12 cellular contexts compared by ENCODE assay signal in genomic region chr1:155015527-155016230, GRCh38. TPM values are rescaled to one million over a fixed set of nuclear protein-coding genes. Genes with fewer than 3 reads are reported as not detected.
DNase-seq lines count a peak whose midpoint lies in the region; ATAC-seq and TF ChIP-seq lines count a peak whose summit lies in the region.
"Had no signal": no experiment of that assay in that cellular context is flagged by ENCODE, and none has a peak within 500 bp of the region (broad histone marks: within the 10 kb centered on the region; RNA-seq: fewer than 3 reads in every experiment).

No MANE protein-coding gene starts in this region.

- H3K4me1 Mint-ChIP-seq in activated CD8-positive, alpha-beta T cell treated with anti-CD3 and anti-CD28 coated beads, Interleukin-2, amount 10 ng/mL, durations not matched to agents 7 days and 5 days (ENCODE audit: low read depth), result peaks cover 63% of the 10 kb centered on the region
- H3K4me1 Mint-ChIP-seq in activated CD8-positive, alpha-beta T cell treated with anti-CD3 and anti-CD28 coated beads for 36 hours (ENCODE audit: low read depth), result peaks cover 62% of the 10 kb centered on the region
- H3K4me1 Mint-ChIP-seq in glutamatergic neuron (ENCODE audit: low read depth, unreplicated experiment), result peaks cover 20% of the 10 kb centered on the region
- H3K4me1 Mint-ChIP-seq in stimulated activated naive B cell treated with anti-CD40 and anti-IgM and Interleukin-4, amounts not matched to agents 10 μg/mL and 1 μg/mL and 100 μg/mL, for 72 hours, result peaks cover 54 to 93% of the 10 kb centered on the region in 2 donors

- no peak for DNase-seq in activated CD8-positive, alpha-beta T cell treated with anti-CD3 and anti-CD28 coated beads, Interleukin-2, amount 10 ng/mL, durations not matched to agents 7 days and 5 days
- DNase-seq in activated CD8-positive, alpha-beta T cell treated with anti-CD3 and anti-CD28 coated beads for 36 hours, result no peak
- DNase-seq in SK-N-MC (ENCODE audit: low read depth, low spot score), result no peak
- no peak for DNase-seq in glutamatergic neuron
- DNase-seq in stimulated activated naive B cell treated with anti-CD40 and anti-IgM and Interleukin-4, amounts not matched to agents 10 μg/mL and 1 μg/mL and 100 μg/mL, for 72 hours, result no peak
- DNase-seq in BE2C, result no peak
- DNase-seq in HuH-7.5 (ENCODE audit: low spot score), result no peak
- DNase-seq: mesenchymal stem cell, NCI-H1092, NCI-H748 treated with DMSO at 0.1 percent for 48 hours had no signal

- H3K36me3 ChIP-seq in SK-N-MC (ENCODE audit: insufficient read depth, low read length) (peaks cover 10% of the 10 kb centered on the region; the same call in 1 of the 2 replicates), BE2C (peaks cover 17% of the 10 kb centered on the region)

- peaks cover 4% of the 10 kb centered on the region for H3K27me3 Mint-ChIP-seq in activated CD8-positive, alpha-beta T cell treated with anti-CD3 and anti-CD28 coated beads, Interleukin-2, amount 10 ng/mL, durations not matched to agents 7 days and 5 days (ENCODE audit: low read depth)
- H3K27me3 Mint-ChIP-seq in activated CD8-positive, alpha-beta T cell treated with anti-CD3 and anti-CD28 coated beads for 36 hours, result peaks cover 2% of the 10 kb centered on the region
- H3K27me3 Mint-ChIP-seq in glutamatergic neuron (ENCODE audit: unreplicated experiment), result peaks cover 6% of the 10 kb centered on the region
- H3K27me3 Mint-ChIP-seq in stimulated activated naive B cell treated with anti-CD40 and anti-IgM and Interleukin-4, amounts not matched to agents 10 μg/mL and 1 μg/mL and 100 μg/mL, for 72 hours, result no peaks in the 10 kb centered on the region

- peak overlapping the region; percentile 28 for H3K27ac Mint-ChIP-seq in activated CD8-positive, alpha-beta T cell treated with anti-CD3 and anti-CD28 coated beads, Interleukin-2, amount 10 ng/mL, durations not matched to agents 7 days and 5 days
- no peak overlapping the region for H3K27ac Mint-ChIP-seq in activated CD8-positive, alpha-beta T cell treated with anti-CD3 and anti-CD28 coated beads for 36 hours
- H3K27ac Mint-ChIP-seq in glutamatergic neuron (ENCODE audit: unreplicated experiment), result no peak overlapping the region
- peak overlapping the region; percentile 92 for H3K27ac Mint-ChIP-seq in stimulated activated naive B cell treated with anti-CD40 and anti-IgM and Interleukin-4, amounts not matched to agents 10 μg/mL and 1 μg/mL and 100 μg/mL, for 72 hours

- H3K4me3 ChIP-seq in SK-N-MC (no peak overlapping the region), BE2C (ENCODE audit: low read depth, low read length) (no peak overlapping the region)

- H3K4me3 Mint-ChIP-seq in activated CD8-positive, alpha-beta T cell treated with anti-CD3 and anti-CD28 coated beads, Interleukin-2, amount 10 ng/mL, durations not matched to agents 7 days and 5 days, result no peak overlapping the region
- H3K4me3 Mint-ChIP-seq in activated CD8-positive, alpha-beta T cell treated with anti-CD3 and anti-CD28 coated beads for 36 hours, result no peak overlapping the region
- peak overlapping the region; percentile 42 for H3K4me3 Mint-ChIP-seq in glutamatergic neuron (ENCODE audit: unreplicated experiment)
- H3K4me3 Mint-ChIP-seq in stimulated activated naive B cell treated with anti-CD40 and anti-IgM and Interleukin-4, amounts not matched to agents 10 μg/mL and 1 μg/mL and 100 μg/mL, for 72 hours, result peak overlapping the region in 1 of 2 donors; percentile 5

- H3K27ac ChIP-seq in SK-N-MC, result peak overlapping the region; percentile 21; the same call in 1 of the 2 replicates

- no peak for TF ChIP-seq CTCF in activated CD8-positive, alpha-beta T cell treated with anti-CD3 and anti-CD28 coated beads for 36 hours (IDR thresholded peaks at IDR 0.05)
- TF ChIP-seq CTCF in glutamatergic neuron (IDR thresholded peaks at IDR 0.05; ENCODE audit: partially characterized antibody, unreplicated experiment) (no peak), BE2C (IDR thresholded peaks at IDR 0.05; ENCODE audit: low read depth, low read length) (no peak)

- no peaks in the 10 kb centered on the region for H3K27me3 ChIP-seq in BE2C

- POLR2A ChIA-PET in activated CD8-positive, alpha-beta T cell treated with anti-CD3 and anti-CD28 coated beads, Interleukin-2, amount 10 ng/mL, durations not matched to agents 7 days and 5 days (lab: Charles Lee), result interaction anchor here (0.9 to 2.5 kb wide), 8 partner anchors 9 to 60 kb away, joined by 3 to 8 read pairs (median 4); partner anchors contain the start of genes CKS1B, FLAD1 and PBXIP1
- POLR2A ChIA-PET in activated CD8-positive, alpha-beta T cell treated with anti-CD3 and anti-CD28 coated beads for 36 hours (lab: Charles Lee), result interaction anchor here (1.0 to 4.3 kb wide), 7 partner anchors 8 to 60 kb away, joined by 3 to 29 read pairs (median 10); partner anchors contain the start of genes CKS1B, FLAD1 and PBXIP1

- no peak overlapping the region for H3K9ac ChIP-seq in SK-N-MC (ENCODE audit: insufficient read length)

- H3K9me3 ChIP-seq in SK-N-MC (ENCODE audit: low read depth, low read length) (no peaks in the 10 kb centered on the region), BE2C (no peaks in the 10 kb centered on the region)

- intact Hi-C loops in activated CD8-positive, alpha-beta T cell treated with anti-CD3 and anti-CD28 coated beads for 36 hours (cut with micrococcal nuclease), result loop anchor here (5.0 kb wide), 1 partner anchor 43 kb away; the partner anchor contains the start of genes CKS1B and SHC1

- no peak for ATAC-seq in activated CD8-positive, alpha-beta T cell treated with anti-CD3 and anti-CD28 coated beads, Interleukin-2, amount 10 ng/mL, durations not matched to agents 7 days and 5 days
- ATAC-seq in activated CD8-positive, alpha-beta T cell treated with anti-CD3 and anti-CD28 coated beads for 36 hours, result no peak
- ATAC-seq in stimulated activated naive B cell treated with anti-CD40 and anti-IgM and Interleukin-4, amounts not matched to agents 10 μg/mL and 1 μg/mL and 100 μg/mL, for 72 hours (replicated peaks), result no peak
- no peak for ATAC-seq in GM18498 (IDR thresholded peaks at IDR 0.05; ENCODE audit: unreplicated experiment)

- H3K9me3 Mint-ChIP-seq in activated CD8-positive, alpha-beta T cell treated with anti-CD3 and anti-CD28 coated beads, Interleukin-2, amount 10 ng/mL, durations not matched to agents 7 days and 5 days (ENCODE audit: insufficient read depth), result no peaks in the 10 kb centered on the region
- no peaks in the 10 kb centered on the region for H3K9me3 Mint-ChIP-seq in activated CD8-positive, alpha-beta T cell treated with anti-CD3 and anti-CD28 coated beads for 36 hours
- H3K9me3 Mint-ChIP-seq in glutamatergic neuron (ENCODE audit: unreplicated experiment), result peaks cover 12% of the 10 kb centered on the region
- H3K9me3 Mint-ChIP-seq in stimulated activated naive B cell treated with anti-CD40 and anti-IgM and Interleukin-4, amounts not matched to agents 10 μg/mL and 1 μg/mL and 100 μg/mL, for 72 hours, result no peaks in the 10 kb centered on the region

- peaks cover 34% of the 10 kb centered on the region for H3K4me1 ChIP-seq in BE2C

- CTCF ChIA-PET in activated CD8-positive, alpha-beta T cell treated with anti-CD3 and anti-CD28 coated beads, Interleukin-2, amount 10 ng/mL, durations not matched to agents 7 days and 5 days (lab: Charles Lee), result interaction anchor here (0.9 to 7.5 kb wide), 21 partner anchors 9 to 456 kb away, joined by 3 to 71 read pairs (median 18); partner anchors contain the start of genes ADAM15, CKS1B, FLAD1 and LENEP
- CTCF ChIA-PET in activated CD8-positive, alpha-beta T cell treated with anti-CD3 and anti-CD28 coated beads for 36 hours (lab: Charles Lee), result interaction anchor here (0.9 to 7.6 kb wide), 14 partner anchors 8 to 76 kb away, joined by 3 to 77 read pairs (median 14); partner anchors contain the start of genes ADAM15, FLAD1, LENEP and PBXIP1

- peaks cover 24% of the 10 kb centered on the region for H3K36me3 Mint-ChIP-seq in activated CD8-positive, alpha-beta T cell treated with anti-CD3 and anti-CD28 coated beads, Interleukin-2, amount 10 ng/mL, durations not matched to agents 7 days and 5 days (ENCODE audit: low read depth)
- peaks cover 8% of the 10 kb centered on the region for H3K36me3 Mint-ChIP-seq in activated CD8-positive, alpha-beta T cell treated with anti-CD3 and anti-CD28 coated beads for 36 hours (ENCODE audit: low read depth)
- no peaks in the 10 kb centered on the region for H3K36me3 Mint-ChIP-seq in glutamatergic neuron (ENCODE audit: unreplicated experiment)
- H3K36me3 Mint-ChIP-seq in stimulated activated naive B cell treated with anti-CD40 and anti-IgM and Interleukin-4, amounts not matched to agents 10 μg/mL and 1 μg/mL and 100 μg/mL, for 72 hours, result peaks cover 13 to 33% of the 10 kb centered on the region in 2 donors

RNA-seq across cellular contexts. Expression of gene ZBTB7B, which starts 13.1 kb away (rescaled TPM):
- total RNA-seq in activated CD8-positive, alpha-beta T cell treated with anti-CD3 and anti-CD28 coated beads, Interleukin-2, amount 10 ng/mL, durations not matched to agents 7 days and 5 days, result 10 to 100 TPM; 35.5 to 42.5 TPM
- total RNA-seq in activated CD8-positive, alpha-beta T cell treated with anti-CD3 and anti-CD28 coated beads for 36 hours, result 10 to 100 TPM; 26.3 to 26.5 TPM
- 8.1 TPM for total RNA-seq in glutamatergic neuron (ENCODE audit: unreplicated experiment)
- polyA plus RNA-seq in BE2C (2012; ENCODE audit: insufficient read depth, insufficient read length, low read depth), result 62.8 TPM

RNA-seq across cellular contexts. Expression of gene DCST2, which starts 17.9 kb away (rescaled TPM):
- total RNA-seq in activated CD8-positive, alpha-beta T cell treated with anti-CD3 and anti-CD28 coated beads, Interleukin-2, amount 10 ng/mL, durations not matched to agents 7 days and 5 days, result under 1 TPM; 0.24 to 0.37 TPM
- under 1 TPM; 0.20 to 0.36 TPM for total RNA-seq in activated CD8-positive, alpha-beta T cell treated with anti-CD3 and anti-CD28 coated beads for 36 hours
- 0.64 TPM for total RNA-seq in glutamatergic neuron (ENCODE audit: unreplicated experiment)
- 0.28 TPM for polyA plus RNA-seq in BE2C (2012; ENCODE audit: insufficient read depth, insufficient read length, low read depth)

RNA-seq across cellular contexts. Expression of gene DCST1, which starts 17.9 kb away (rescaled TPM):
- not detected for total RNA-seq in activated CD8-positive, alpha-beta T cell treated with anti-CD3 and anti-CD28 coated beads, Interleukin-2, amount 10 ng/mL, durations not matched to agents 7 days and 5 days
- total RNA-seq in activated CD8-positive, alpha-beta T cell treated with anti-CD3 and anti-CD28 coated beads for 36 hours, result not detected
- not detected for total RNA-seq in glutamatergic neuron (ENCODE audit: unreplicated experiment)
- not detected for polyA plus RNA-seq in BE2C (2012; ENCODE audit: insufficient read depth, insufficient read length, low read depth)
- total RNA-seq: T-helper 1 cell treated with Interleukin-12 subunit alpha and Interleukin-12 subunit beta and Interleukin-4 antibody, amounts not matched to agents 30 ng/mL and 1 ng/mL, for 36 hours had no signal

RNA-seq across cellular contexts. Expression of gene LENEP, which starts 22.3 kb away (rescaled TPM):
- 1 to 10 TPM in 1 of 2 experiments, under 1 TPM in 1; 0.91 to 1.1 TPM for total RNA-seq in activated CD8-positive, alpha-beta T cell treated with anti-CD3 and anti-CD28 coated beads, Interleukin-2, amount 10 ng/mL, durations not matched to agents 7 days and 5 days
- total RNA-seq in activated CD8-positive, alpha-beta T cell treated with anti-CD3 and anti-CD28 coated beads for 36 hours, result not detected
- 1.3 TPM for total RNA-seq in glutamatergic neuron (ENCODE audit: unreplicated experiment)
- polyA plus RNA-seq in BE2C (2012; ENCODE audit: insufficient read depth, insufficient read length, low read depth), result not detected

RNA-seq across cellular contexts. Expression of gene FLAD1, which starts 32.5 kb away (rescaled TPM):
- total RNA-seq in activated CD8-positive, alpha-beta T cell treated with anti-CD3 and anti-CD28 coated beads, Interleukin-2, amount 10 ng/mL, durations not matched to agents 7 days and 5 days, result 10 to 100 TPM; 39.8 to 45.2 TPM
- total RNA-seq in activated CD8-positive, alpha-beta T cell treated with anti-CD3 and anti-CD28 coated beads for 36 hours, result 10 to 100 TPM; 31.5 to 32.9 TPM
- 68.8 TPM for total RNA-seq in glutamatergic neuron (ENCODE audit: unreplicated experiment)
- 183 TPM for polyA plus RNA-seq in BE2C (2012; ENCODE audit: insufficient read depth, insufficient read length, low read depth)

Comparison
In these comparisons a context has a peak if more than half of its experiments do, and no peak if none do; other contexts are left out.
1. H3K27ac Mint-ChIP-seq: peak in activated CD8-positive, alpha-beta T cell treated with anti-CD3 and anti-CD28 coated beads, Interleukin-2, amount 10 ng/mL, durations not matched to agents 7 days and 5 days (single experiment) and stimulated activated naive B cell treated with anti-CD40 and anti-IgM and Interleukin-4, amounts not matched to agents 10 μg/mL and 1 μg/mL and 100 μg/mL, for 72 hours (single experiment); none in activated CD8-positive, alpha-beta T cell treated with anti-CD3 and anti-CD28 coated beads for 36 hours (single experiment) and glutamatergic neuron (single experiment).